In genomic region chr6:168196385-168196860, GRCh38 we compare ENCODE assay signal across 14 cellular contexts.
DNase-seq lines count a peak whose midpoint lies in the region; ATAC-seq and TF ChIP-seq lines count a peak whose summit lies in the region.
"Had no signal": no experiment of that assay in that cellular context is flagged by ENCODE, and none has a peak within 500 bp of the region (broad histone marks: within the 10 kb centered on the region; RNA-seq: fewer than 3 reads in every experiment).

No MANE protein-coding gene starts in this region.

- H3K4me1 ChIP-seq in MM.1S (ENCODE audit: low read length), result peaks cover 8% of the 10 kb centered on the region
- H3K4me1 ChIP-seq: suprapubic skin had no signal

- DNase-seq in cardiac septum (ENCODE audit: low spot score) (peak; percentile 26), Right ventricle myocardium superior (no peak), NCI-H748 treated with DMSO at 0.1 percent for 48 hours (lab: John Stamatoyannopoulos, UW) (peak; percentile 89), kidney tubule cell (ENCODE audit: low spot score) (peak; percentile 42), MM.1S (no peak), HEK293T (ENCODE audit: extremely low spot score) (no peak), GF-D8 (lab: John Stamatoyannopoulos, UW) (no peak)
- DNase-seq: erythroblast, H7, NCI-H524 treated with DMSO at 0.1 percent for 48 hours had no signal

- no peak overlapping the region for H3K4me2 ChIP-seq in MM.1S (ENCODE audit: low read depth, low read length)

- 0 out of 2 replicates have a peak, but pooled peaks cover 4% of the 10 kb centered on the region for H3F3A ChIP-seq in MM.1S (ENCODE audit: insufficient read depth, low read length)

- H3K27ac ChIP-seq in MM.1S (ENCODE audit: low read length), result no peak overlapping the region
- H3K27ac ChIP-seq: suprapubic skin had no signal

- no peaks in the 10 kb centered on the region for H3K27me3 ChIP-seq in MM.1S (replicated peaks; ENCODE audit: insufficient read depth, low read length)

- H3K4me3 ChIP-seq in MM.1S (ENCODE audit: low read length), result no peak overlapping the region
- H3K4me3 ChIP-seq: suprapubic skin had no signal

- no peak overlapping the region for H2AFZ ChIP-seq in MM.1S (ENCODE audit: low read length)

- intact Hi-C loops in cardiac septum (cut with DNase I) (no loop called here), Right ventricle myocardium superior (cut with DNase I) (no loop called here)

- ATAC-seq in Right ventricle myocardium superior (ENCODE audit: poor library complexity) (no peak), GM19324 (IDR thresholded peaks at IDR 0.05; ENCODE audit: low FRiP score, unreplicated experiment) (no peak)
- ATAC-seq: activated CD4-positive, CD25-positive, alpha-beta regulatory T cell treated with anti-CD3 and anti-CD28 coated beads, Interleukin-2, amount 50 U/mL, for 24 hours; SK-N-SH treated with all-trans-retinoic acid at 6 μM for 48 hours had no signal

- POLR2A ChIA-PET in HEK293T (lab: Yijun Ruan, JAX), result interaction anchor here (1.8 kb wide), 1 partner anchor 38 kb away, joined by 5 read pairs; no protein-coding TSS in a partner anchor

- no peaks in the 10 kb centered on the region for H3K9me2 ChIP-seq in MM.1S (replicated peaks; ENCODE audit: insufficient read depth, low read length)

- no peak overlapping the region for H3K9ac ChIP-seq in MM.1S (ENCODE audit: low read length)

- no peak for TF ChIP-seq CTCF in MM.1S (IDR thresholded peaks at IDR 0.05; ENCODE audit: low read length)

- no peaks in the 10 kb centered on the region for H3K79me2 ChIP-seq in MM.1S (ENCODE audit: low read length)

- H3K36me3 ChIP-seq in MM.1S (replicated peaks; ENCODE audit: insufficient read depth, low read length), result no peaks in the 10 kb centered on the region
- H3K36me3 ChIP-seq: suprapubic skin had no signal

- CTCF ChIA-PET in HEK293T (lab: Yijun Ruan, JAX), result interaction anchor here (0.8 kb wide), 1 partner anchor 158 kb away, joined by 3 read pairs; no protein-coding TSS in a partner anchor

- H3K9me3 ChIP-seq in MM.1S (replicated peaks; ENCODE audit: insufficient read depth, low read length), result no peaks in the 10 kb centered on the region
- H3K9me3 ChIP-seq: suprapubic skin had no signal

- no peaks in the 10 kb centered on the region for H4K20me1 ChIP-seq in MM.1S (ENCODE audit: insufficient read depth, low read length)

TF ChIP-seq in HEK293T, 16 proteins besides CTCF, POLR2A, EP300 and RAD21:
- no peak for TF ChIP-seq SUZ12 (IDR thresholded peaks at IDR 0.05)
- TF ChIP-seq SP1 (IDR thresholded peaks at IDR 0.05), result no peak
- no peak for TF ChIP-seq NFRKB (IDR thresholded peaks at IDR 0.05)
- TF ChIP-seq FOXM1 (IDR thresholded peaks at IDR 0.05; ENCODE audit: borderline replicate concordance), result no peak
- no peak for TF ChIP-seq FOXK2 (IDR thresholded peaks at IDR 0.05)
- TF ChIP-seq CTBP1 (IDR thresholded peaks at IDR 0.05; ENCODE audit: borderline replicate concordance), result no peak
- no peak for TF ChIP-seq BHLHE40 (IDR thresholded peaks at IDR 0.05; ENCODE audit: borderline replicate concordance)
- no peak for TF ChIP-seq ZNF384 (IDR thresholded peaks at IDR 0.05)
- TF ChIP-seq FOXA1 (IDR thresholded peaks at IDR 0.05), result no peak
- no peak for TF ChIP-seq ELF4 (IDR thresholded peaks at IDR 0.05)
- no peak for TF ChIP-seq ARNT (IDR thresholded peaks at IDR 0.05)

Comparison
In these comparisons a context has a peak if more than half of its experiments do, and no peak if none do; other contexts are left out.
1. DNase-seq: peak in cardiac septum (single experiment), NCI-H748 treated with DMSO at 0.1 percent for 48 hours (single experiment) and kidney tubule cell (single experiment); none in Right ventricle myocardium superior (single experiment), MM.1S (single experiment), HEK293T (single experiment) and GF-D8 (single experiment).